ENCODE assay signal across 11 cellular contexts in the genomic region with DNA sequence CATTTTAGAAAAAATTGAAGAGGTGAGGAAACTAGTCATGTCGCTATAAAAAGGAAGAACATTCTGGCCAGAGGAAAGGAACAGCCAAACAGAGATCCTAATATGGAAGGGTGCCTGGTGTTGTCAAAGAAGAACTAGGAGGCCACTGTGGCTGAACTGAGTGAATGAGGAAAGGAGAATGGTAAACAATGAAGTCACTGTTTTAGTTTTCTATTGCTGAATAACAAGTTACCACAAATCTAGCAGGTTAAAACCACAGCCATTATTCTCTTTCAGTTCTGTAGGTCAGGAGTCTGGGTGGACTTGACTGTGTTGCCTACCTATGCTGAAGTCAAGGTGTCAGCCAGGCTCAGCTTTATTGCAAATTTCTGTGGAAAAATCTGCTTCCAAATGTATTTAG.
DNase-seq lines count a peak whose midpoint lies in the region; ATAC-seq, FAIRE-seq and TF ChIP-seq lines count a peak whose summit lies in the region.
"Had no signal": no experiment of that assay in that cellular context is flagged by ENCODE, and none has a peak within 500 bp of the region (broad histone marks: within the 10 kb centered on the region; RNA-seq: fewer than 3 reads in every experiment).

No MANE protein-coding gene starts in this region.

- H3K9me3 Mint-ChIP-seq in activated T-helper 1 cell treated with anti-CD3 and anti-CD28 coated beads, Interleukin-12 subunit alpha, Interleukin-12 subunit beta, Interleukin-2, Interleukin-4 antibody, amounts not matched to agents 30 ng/mL and 10 ng/mL and 1 ng/mL, durations not matched to agents 14 hours and 24 hours and 36 hours: no peaks in the 10 kb centered on the region
- H3K9me3 Mint-ChIP-seq: activated CD4-positive, alpha-beta T cell treated with anti-CD3 and anti-CD28 coated beads, Interleukin-2, amount 10 ng/mL, durations not matched to agents 24 days and 14 days; stimulated activated naive CD8-positive, alpha-beta T cell treated with anti-CD3 and anti-CD28 coated beads, Interleukin-15, Interleukin-2, amounts not matched to agents 100 ng/mL and 50 ng/mL, for 24 hours had no signal

- no peak overlapping the region for H2AFZ ChIP-seq in smooth muscle cell (ENCODE audit: low read depth)

- H3K4me2 ChIP-seq in smooth muscle cell: no peak overlapping the region

- H3K9me3 ChIP-seq in suprapubic skin: no peaks in the 10 kb centered on the region
- no peaks in the 10 kb centered on the region for H3K9me3 ChIP-seq in smooth muscle cell (replicated peaks; ENCODE audit: low read depth)
- H3K9me3 ChIP-seq: lower lobe of right lung had no signal

- H3K36me3 ChIP-seq in suprapubic skin (no peaks in the 10 kb centered on the region), smooth muscle cell (ENCODE audit: low read depth) (no peaks in the 10 kb centered on the region)
- H3K36me3 ChIP-seq: lower lobe of right lung had no signal

- no peaks in the 10 kb centered on the region for H3F3A ChIP-seq in smooth muscle cell (ENCODE audit: low read depth)

- no peak overlapping the region for H3K27ac Mint-ChIP-seq in activated T-helper 1 cell treated with anti-CD3 and anti-CD28 coated beads, Interleukin-12 subunit alpha, Interleukin-12 subunit beta, Interleukin-2, Interleukin-4 antibody, amounts not matched to agents 30 ng/mL and 10 ng/mL and 1 ng/mL, durations not matched to agents 14 hours and 24 hours and 36 hours
- H3K27ac Mint-ChIP-seq: activated CD4-positive, alpha-beta T cell treated with anti-CD3 and anti-CD28 coated beads, Interleukin-2, amount 10 ng/mL, durations not matched to agents 24 days and 14 days; stimulated activated naive CD8-positive, alpha-beta T cell treated with anti-CD3 and anti-CD28 coated beads, Interleukin-15, Interleukin-2, amounts not matched to agents 100 ng/mL and 50 ng/mL, for 24 hours had no signal

- TF ChIP-seq EP300 in suprapubic skin (IDR thresholded peaks at IDR 0.05): no peak

- H3K4me3 ChIP-seq in suprapubic skin: no peak overlapping the region
- no peak overlapping the region for H3K4me3 ChIP-seq in smooth muscle cell
- H3K4me3 ChIP-seq: lower lobe of right lung had no signal

- no peaks in the 10 kb centered on the region for H3K4me1 Mint-ChIP-seq in activated T-helper 1 cell treated with anti-CD3 and anti-CD28 coated beads, Interleukin-12 subunit alpha, Interleukin-12 subunit beta, Interleukin-2, Interleukin-4 antibody, amounts not matched to agents 30 ng/mL and 10 ng/mL and 1 ng/mL, durations not matched to agents 14 hours and 24 hours and 36 hours (ENCODE audit: low read depth)

- H3K36me3 Mint-ChIP-seq in activated T-helper 1 cell treated with anti-CD3 and anti-CD28 coated beads, Interleukin-12 subunit alpha, Interleukin-12 subunit beta, Interleukin-2, Interleukin-4 antibody, amounts not matched to agents 30 ng/mL and 10 ng/mL and 1 ng/mL, durations not matched to agents 14 hours and 24 hours and 36 hours (ENCODE audit: low read depth): no peaks in the 10 kb centered on the region

- peak; percentile 46 for FAIRE-seq in GM18507 (lab: Jason Lieb, UNC)

- peaks cover 4% of the 10 kb centered on the region for H3K27me3 Mint-ChIP-seq in activated T-helper 1 cell treated with anti-CD3 and anti-CD28 coated beads, Interleukin-12 subunit alpha, Interleukin-12 subunit beta, Interleukin-2, Interleukin-4 antibody, amounts not matched to agents 30 ng/mL and 10 ng/mL and 1 ng/mL, durations not matched to agents 14 hours and 24 hours and 36 hours (ENCODE audit: insufficient read depth)

- H3K79me2 ChIP-seq in smooth muscle cell (ENCODE audit: low read depth): no peaks in the 10 kb centered on the region

- H4K20me1 ChIP-seq in smooth muscle cell (ENCODE audit: low read depth): no peaks in the 10 kb centered on the region

- ATAC-seq in GM21423 (IDR thresholded peaks at IDR 0.05; ENCODE audit: unreplicated experiment) (peak; percentile 87), HG03095 (IDR thresholded peaks at IDR 0.05; ENCODE audit: unreplicated experiment) (peak; percentile 75)
- ATAC-seq: lower lobe of right lung had no signal

- H3K4me1 ChIP-seq in suprapubic skin (no peaks in the 10 kb centered on the region), smooth muscle cell (ENCODE audit: low read depth) (no peaks in the 10 kb centered on the region)
- H3K4me1 ChIP-seq: lower lobe of right lung had no signal

- DNase-seq in GM18507 (ENCODE audit: extremely low spot score, insufficient read length, low read depth): no peak
- peak in 2 of 61 donors; percentile 3 to 20 for DNase-seq in caudate nucleus (lab: John Stamatoyannopoulos, UW)
- DNase-seq in suprapubic skin (ENCODE audit: low spot score in 2 of 2): no peak
- no peak for DNase-seq in smooth muscle cell (lab: John Stamatoyannopoulos, UW; ENCODE audit: unreplicated experiment)
- DNase-seq in NCI-H2171 (lab: John Stamatoyannopoulos, UW): no peak
- no peak for DNase-seq in activated T-helper 1 cell treated with anti-CD3 and anti-CD28 coated beads, Interleukin-12 subunit alpha, Interleukin-12 subunit beta, Interleukin-2, Interleukin-4 antibody, amounts not matched to agents 30 ng/mL and 10 ng/mL and 1 ng/mL, durations not matched to agents 14 hours and 24 hours and 36 hours (ENCODE audit: low spot score)
- DNase-seq: activated CD4-positive, alpha-beta T cell treated with anti-CD3 and anti-CD28 coated beads, Interleukin-2, amount 10 ng/mL, durations not matched to agents 24 days and 14 days; lower lobe of right lung had no signal

- intact Hi-C loops in activated T-helper 1 cell treated with anti-CD3 and anti-CD28 coated beads, Interleukin-12 subunit alpha, Interleukin-12 subunit beta, Interleukin-2, Interleukin-4 antibody, amounts not matched to agents 30 ng/mL and 10 ng/mL and 1 ng/mL, durations not matched to agents 14 hours and 24 hours and 36 hours (cut with micrococcal nuclease): no loop called here

- no peak for TF ChIP-seq POLR2A in suprapubic skin (IDR thresholded peaks at IDR 0.05)

- no peak overlapping the region for H3K4me3 Mint-ChIP-seq in activated T-helper 1 cell treated with anti-CD3 and anti-CD28 coated beads, Interleukin-12 subunit alpha, Interleukin-12 subunit beta, Interleukin-2, Interleukin-4 antibody, amounts not matched to agents 30 ng/mL and 10 ng/mL and 1 ng/mL, durations not matched to agents 14 hours and 24 hours and 36 hours
- H3K4me3 Mint-ChIP-seq: activated CD4-positive, alpha-beta T cell treated with anti-CD3 and anti-CD28 coated beads, Interleukin-2, amount 10 ng/mL, durations not matched to agents 24 days and 14 days; stimulated activated naive CD8-positive, alpha-beta T cell treated with anti-CD3 and anti-CD28 coated beads, Interleukin-15, Interleukin-2, amounts not matched to agents 100 ng/mL and 50 ng/mL, for 24 hours had no signal

- peak overlapping the region; percentile 88 for H3K27ac ChIP-seq in caudate nucleus (ENCODE audit: low read depth, low read length)
- H3K27ac ChIP-seq in suprapubic skin: no peak overlapping the region
- no peak overlapping the region for H3K27ac ChIP-seq in smooth muscle cell (ENCODE audit: low read depth)
- H3K27ac ChIP-seq: lower lobe of right lung had no signal

- H3K27me3 ChIP-seq in suprapubic skin (no peaks in the 10 kb centered on the region), smooth muscle cell (ENCODE audit: low read depth) (no peaks in the 10 kb centered on the region)

- 61% methylated on average over 1 of the region's 1 CpG for WGBS in suprapubic skin
- WGBS in smooth muscle cell (ENCODE audit: low lambda C conversion rate): 43% methylated on average over 1 of the region's 1 CpG

- no peak for TF ChIP-seq CTCF in suprapubic skin (IDR thresholded peaks at IDR 0.05)
- TF ChIP-seq CTCF in smooth muscle cell (IDR thresholded peaks at IDR 0.05; ENCODE audit: borderline replicate concordance, insufficient read depth, poor library complexity, severe bottlenecking): no peak

- H3K9ac ChIP-seq in smooth muscle cell (ENCODE audit: low read depth): no peak overlapping the region
